In genomic region chr2:46232860-46233259, GRCh38 we compare ENCODE assay signal across 1 cellular context.
TF ChIP-seq lines count a peak whose summit lies in the region.

No MANE protein-coding gene starts in this region.

TF ChIP-seq in SK-N-SH treated with all-trans-retinoic acid at 6 μM for 48 hours, 23 proteins besides CTCF, POLR2A, EP300 and RAD21:
- no peak for TF ChIP-seq ZFP3 (CRISPR knock-in tag; IDR thresholded peaks at IDR 0.05)
- TF ChIP-seq CSDC2 (CRISPR knock-in tag; IDR thresholded peaks at IDR 0.05): no peak
- no peak for TF ChIP-seq OSR1 (CRISPR knock-in tag; IDR thresholded peaks at IDR 0.05)
- TF ChIP-seq ARNTL (CRISPR knock-in tag; IDR thresholded peaks at IDR 0.05; ENCODE audit: borderline replicate concordance, low read depth): no peak
- no peak for TF ChIP-seq SNAI2 (CRISPR knock-in tag; IDR thresholded peaks at IDR 0.05)
